ENCODE assay signal across 8 cellular contexts in genomic region chr17:78378225-78379133, GRCh38. TPM values are rescaled to one million over a fixed set of nuclear protein-coding genes. Genes with fewer than 3 reads are reported as not detected.
DNase-seq lines count a peak whose midpoint lies in the region; ATAC-seq and TF ChIP-seq lines count a peak whose summit lies in the region.

Gene PGS1, plus strand, starts transcription at chr17:78378649. Its CDS starts 17 bp downstream, at chr17:78378666.

- peaks cover 42% of the 10 kb centered on the region for H3K4me1 Mint-ChIP-seq in T-helper 1 cell treated with Interleukin-12 subunit alpha and Interleukin-12 subunit beta and Interleukin-4 antibody, amounts not matched to agents 30 μg/mL and 1 μg/mL, for 36 hours (ENCODE audit: low read depth)

- intact Hi-C loops in left cardiac atrium (cut with DNase I), result no loop called here
- intact Hi-C loops in prostate gland (cut with DNase I), result no loop called here

- DNase-seq in M059J (ENCODE audit: low read depth), result peak; percentile 66
- peak; percentile 66 for DNase-seq in amniotic epithelial cell (ENCODE audit: low read depth)
- peak; percentile 87 for DNase-seq in left cardiac atrium
- peak; percentile 65 for DNase-seq in prostate gland (ENCODE audit: low spot score)

- H3K4me3 ChIP-seq in BLaER1 (peak within 1 kb of the TSS; percentile 91), prostate gland (peak within 1 kb of the TSS; percentile 97 to 99), urinary bladder (ENCODE audit: low read depth, low read length) (peak within 1 kb of the TSS; percentile 88)

- H3K4me1 ChIP-seq in BLaER1 (peaks cover 82% of the 10 kb centered on the region), prostate gland (replicated peaks) (peaks cover 13% of the 10 kb centered on the region), urinary bladder (ENCODE audit: insufficient read depth) (no peaks in the 10 kb centered on the region)

- H3K9me3 ChIP-seq in BLaER1 (no peaks in the 10 kb centered on the region), prostate gland (no peaks in the 10 kb centered on the region)

- no peaks in the 10 kb centered on the region for H3K9me3 Mint-ChIP-seq in T-helper 1 cell treated with Interleukin-12 subunit alpha and Interleukin-12 subunit beta and Interleukin-4 antibody, amounts not matched to agents 30 μg/mL and 1 μg/mL, for 36 hours

- H3K36me3 ChIP-seq in BLaER1 (peaks cover 15% of the 10 kb centered on the region), prostate gland (no peaks in the 10 kb centered on the region), urinary bladder (ENCODE audit: insufficient read depth) (no peaks in the 10 kb centered on the region)

- ATAC-seq in GM19397 (IDR thresholded peaks at IDR 0.05; ENCODE audit: unreplicated experiment), result peak; percentile 72
- peak; percentile 86 to 91 for ATAC-seq in left cardiac atrium

- peaks cover 48% of the 10 kb centered on the region for H4K20me1 ChIP-seq in BLaER1

- peak within 1 kb of the TSS; percentile 96 for H3K27ac Mint-ChIP-seq in T-helper 1 cell treated with Interleukin-12 subunit alpha and Interleukin-12 subunit beta and Interleukin-4 antibody, amounts not matched to agents 30 μg/mL and 1 μg/mL, for 36 hours

- peak within 1 kb of the TSS; percentile 92 for H3K9ac ChIP-seq in BLaER1

- peak; percentile 75 for TF ChIP-seq POLR2A in prostate gland (IDR thresholded peaks at IDR 0.05)

- no peaks in the 10 kb centered on the region for H3K27me3 ChIP-seq in BLaER1
- H3K27me3 ChIP-seq in prostate gland (replicated peaks; ENCODE audit: insufficient read depth), result no peaks in the 10 kb centered on the region

- H3K36me3 Mint-ChIP-seq in T-helper 1 cell treated with Interleukin-12 subunit alpha and Interleukin-12 subunit beta and Interleukin-4 antibody, amounts not matched to agents 30 μg/mL and 1 μg/mL, for 36 hours (ENCODE audit: low read depth), result peaks cover 19% of the 10 kb centered on the region

- H3K4me2 ChIP-seq in BLaER1, result peak within 1 kb of the TSS; percentile 90

- H3K27ac ChIP-seq in BLaER1, result peak within 1 kb of the TSS; percentile 93
- peak within 1 kb of the TSS; percentile 78 to 79 for H3K27ac ChIP-seq in prostate gland
- H3K27ac ChIP-seq in urinary bladder (ENCODE audit: low read depth), result peak within 1 kb of the TSS; percentile 85

- 2% methylated on average over 32 of the region's 89 CpGs for WGBS in prostate gland
- WGBS in urinary bladder, result 1% methylated on average over 89 of the region's 89 CpGs

- no peaks in the 10 kb centered on the region for H3K27me3 Mint-ChIP-seq in T-helper 1 cell treated with Interleukin-12 subunit alpha and Interleukin-12 subunit beta and Interleukin-4 antibody, amounts not matched to agents 30 μg/mL and 1 μg/mL, for 36 hours (ENCODE audit: low read depth)

- TF ChIP-seq CTCF in prostate gland (IDR thresholded peaks at IDR 0.05), result no peak

- peak within 1 kb of the TSS; percentile 98 for H3K4me3 Mint-ChIP-seq in T-helper 1 cell treated with Interleukin-12 subunit alpha and Interleukin-12 subunit beta and Interleukin-4 antibody, amounts not matched to agents 30 μg/mL and 1 μg/mL, for 36 hours

RNA-seq across cellular contexts. Expression of gene PGS1, which starts in this region (rescaled TPM):
- 26.2 and 32.3 TPM in 2 replicates for total RNA-seq in M059J (2014; rRNA removed; shearing (Covaris generic))
- total RNA-seq in left cardiac atrium, result 10 to 100 TPM; 17.7 to 24.3 TPM
- 10 to 100 TPM; 29.2 to 57.4 TPM for total RNA-seq in prostate gland
- total RNA-seq in urinary bladder, result 33.7 TPM
- polyA plus RNA-seq in urinary bladder, result 44.0 TPM

Comparison
In these comparisons a context has a peak if more than half of its experiments do, and no peak if none do; other contexts are left out.
1. Peak in every context shown above with its lines: DNase-seq, ATAC-seq, H3K4me3 ChIP-seq and H3K27ac ChIP-seq.